21 cellular contexts compared by ENCODE assay signal in the genomic region with DNA sequence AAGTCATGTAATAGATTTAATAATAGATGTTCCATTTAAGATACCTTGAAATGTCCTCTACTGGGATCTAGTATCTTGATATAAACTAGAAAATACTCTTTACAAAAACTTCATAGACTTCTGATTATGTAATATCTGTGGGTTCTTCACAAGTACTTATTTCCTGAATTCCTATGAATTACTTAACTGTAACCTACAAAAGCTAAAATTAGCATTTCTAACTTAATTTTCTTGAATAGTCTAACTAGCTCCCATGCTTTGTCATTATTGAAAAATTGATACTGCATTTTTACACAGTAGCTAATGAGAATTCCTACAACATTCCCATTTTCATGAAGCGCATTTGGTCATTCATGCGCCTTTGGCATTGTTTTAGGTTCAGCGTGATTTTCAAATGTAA.
"Had no signal": no experiment of that assay in that cellular context is flagged by ENCODE, and none has a peak within 500 bp of the region (broad histone marks: within the 10 kb centered on the region; RNA-seq: fewer than 3 reads in every experiment).

No MANE protein-coding gene starts in this region.

- H3K4me1 ChIP-seq: esophagus squamous epithelium, right atrium auricular region, tibial artery had no signal

- H3K4me2 ChIP-seq: hepatocyte had no signal

- H3K36me3 ChIP-seq: esophagus squamous epithelium, right atrium auricular region, tibial artery had no signal

- H3K9me3 Mint-ChIP-seq: activated CD4-positive, alpha-beta T cell treated with anti-CD3 and anti-CD28 coated beads, Interleukin-2, amount 10 ng/mL, durations not matched to agents 24 days and 14 days; activated CD8-positive, alpha-beta T cell treated with anti-CD3 and anti-CD28 coated beads for 36 hours; activated T-helper 2 cell treated with anti-CD3 and anti-CD28 coated beads, Interferon-gamma antibody, Interleukin-2, Interleukin-4, amounts not matched to agents 10 μg/mL and 5 μg/mL and 100 μg/mL, durations not matched to agents 14 hours and 24 hours and 36 hours had no signal

- FAIRE-seq: islet of Langerhans, urothelium cell line had no signal

- H3K27me3 ChIP-seq: esophagus squamous epithelium, hepatocyte, right atrium auricular region, tibial artery had no signal

- H3K4me3 Mint-ChIP-seq: activated CD4-positive, alpha-beta T cell treated with anti-CD3 and anti-CD28 coated beads, Interleukin-2, amount 10 ng/mL, durations not matched to agents 24 days and 14 days; activated CD8-positive, alpha-beta T cell treated with anti-CD3 and anti-CD28 coated beads for 36 hours; central memory CD8-positive, alpha-beta T cell had no signal

- H3K4me1 Mint-ChIP-seq: activated CD4-positive, alpha-beta T cell treated with anti-CD3 and anti-CD28 coated beads, Interleukin-2, amount 10 ng/mL, durations not matched to agents 24 days and 14 days; central memory CD8-positive, alpha-beta T cell had no signal

- H2AFZ ChIP-seq: hepatocyte had no signal

- ATAC-seq: activated CD8-positive, alpha-beta T cell treated with anti-CD3 and anti-CD28 coated beads for 36 hours; left lobe of liver; stimulated activated naive CD8-positive, alpha-beta T cell treated with anti-CD3 and anti-CD28 coated beads, Interleukin-15, Interleukin-2, amounts not matched to agents 100 U/mL and 50 U/mL, for 24 hours had no signal

- DNase-seq: activated CD4-positive, alpha-beta T cell treated with anti-CD3 and anti-CD28 coated beads, Interleukin-2, amount 10 ng/mL, durations not matched to agents 24 days and 14 days; activated CD8-positive, alpha-beta T cell treated with anti-CD3 and anti-CD28 coated beads for 36 hours; activated naive CD4-positive, alpha-beta T cell treated with Interleukin-2 at 50 U/mL for 16 hours; activated T-cell treated with anti-CD3 and anti-CD28 coated beads, Interleukin-2, amount 50 U/mL, for 1 hour; aorta; effector CD4-positive, alpha-beta T cell; esophagus squamous epithelium; occipital lobe; stimulated activated naive CD8-positive, alpha-beta T cell treated with anti-CD3 and anti-CD28 coated beads, Interleukin-15, Interleukin-2, amounts not matched to agents 100 U/mL and 50 U/mL, for 24 hours; substantia nigra; T1000; tibial artery had no signal

- H3K27me3 Mint-ChIP-seq: activated CD4-positive, alpha-beta T cell treated with anti-CD3 and anti-CD28 coated beads, Interleukin-2, amount 10 ng/mL, durations not matched to agents 24 days and 14 days; activated CD8-positive, alpha-beta T cell treated with anti-CD3 and anti-CD28 coated beads for 36 hours; central memory CD8-positive, alpha-beta T cell; progenitor cell of endocrine pancreas had no signal

- H3K79me2 ChIP-seq: hepatocyte had no signal

- H3K27ac Mint-ChIP-seq: activated CD4-positive, alpha-beta T cell treated with anti-CD3 and anti-CD28 coated beads, Interleukin-2, amount 10 ng/mL, durations not matched to agents 24 days and 14 days; activated CD8-positive, alpha-beta T cell treated with anti-CD3 and anti-CD28 coated beads for 36 hours; activated T-helper 2 cell treated with anti-CD3 and anti-CD28 coated beads, Interferon-gamma antibody, Interleukin-2, Interleukin-4, amounts not matched to agents 10 μg/mL and 5 μg/mL and 100 μg/mL, durations not matched to agents 14 hours and 24 hours and 36 hours; progenitor cell of endocrine pancreas had no signal

- H3K9me3 ChIP-seq: esophagus squamous epithelium, right atrium auricular region, tibial artery had no signal

- H3K27ac ChIP-seq: esophagus squamous epithelium, hepatocyte, right atrium auricular region, tibial artery had no signal

- H3K4me3 ChIP-seq: esophagus squamous epithelium, hepatocyte, lung, right atrium auricular region, tibial artery had no signal
